Comparison of ENCODE assay signal across 8 cellular contexts in genomic region chr9:87713278-87713989, GRCh38. TPM values are rescaled to one million over a fixed set of nuclear protein-coding genes. Genes with fewer than 3 reads are reported as not detected.
DNase-seq lines count a peak whose midpoint lies in the region; ATAC-seq and TF ChIP-seq lines count a peak whose summit lies in the region.

No MANE protein-coding gene starts in this region.

- peaks cover 25% of the 10 kb centered on the region for H3K4me1 ChIP-seq in body of pancreas
- peaks cover 8 to 13% (median 10%) of the 10 kb centered on the region in 3 donors for H3K4me1 ChIP-seq in skeletal muscle tissue (ENCODE audit: control insufficient read depth in 3 of 3, insufficient read depth in 3 of 3, low read length in 3 of 3)

- TF ChIP-seq POLR2A in body of pancreas (IDR thresholded peaks at IDR 0.05), result no peak

- WGBS in body of pancreas, 2 donors, result 53 to 58% methylated on average over 11 of the region's 11 CpGs

- H3K4me3 ChIP-seq in body of pancreas, result no peak overlapping the region
- H3K4me3 ChIP-seq in skeletal muscle tissue (ENCODE audit: low read length in 3 of 3), result peak overlapping the region; percentile 18 to 59 (median 41)

- H3K4me1 Mint-ChIP-seq in CD14-positive monocyte, result peaks cover 52% of the 10 kb centered on the region

- TF ChIP-seq CTCF in CD14-positive monocyte (IDR thresholded peaks at IDR 0.05), result no peak
- TF ChIP-seq CTCF in body of pancreas (IDR thresholded peaks at IDR 0.05), result no peak

- peaks cover 0 to 2% (median 0%) of the 10 kb centered on the region in 7 donors for H3K9me3 Mint-ChIP-seq in CD14-positive monocyte

- no peaks in the 10 kb centered on the region for H3K27me3 ChIP-seq in body of pancreas
- H3K27me3 ChIP-seq in skeletal muscle tissue (ENCODE audit: control insufficient read depth in 3 of 3, insufficient read depth in 3 of 3, low read length in 3 of 3), result no peaks in the 10 kb centered on the region

- ATAC-seq in body of pancreas, result peak; percentile 42
- ATAC-seq in GM21360 (IDR thresholded peaks at IDR 0.05; ENCODE audit: unreplicated experiment), result no peak
- ATAC-seq in HG02642 (IDR thresholded peaks at IDR 0.05; ENCODE audit: poor library complexity, unreplicated experiment), result no peak

- H3K36me3 Mint-ChIP-seq in CD14-positive monocyte, result peaks cover 13 to 14% of the 10 kb centered on the region in 2 donors

- H3K9ac ChIP-seq in skeletal muscle tissue (ENCODE audit: low read depth in 1 of 3, low read length in 3 of 3), result peak overlapping the region in 1 of 3 donors; percentile 12

- peaks cover 4 to 7% (median 5%) of the 10 kb centered on the region in 3 donors for H3K27me3 Mint-ChIP-seq in CD14-positive monocyte (ENCODE audit: low read depth in 3 of 3)

- H3K27ac ChIP-seq in body of pancreas (peak overlapping the region in 3 of 4 donors; percentile 0 to 77 (median 27)), skeletal muscle tissue (ENCODE audit: low read depth, low read length) (peak overlapping the region; percentile 73)

- H3K36me3 ChIP-seq in body of pancreas (replicated peaks in 1 of 2; ENCODE audit: insufficient read depth in 1 of 2, low read depth in 2 of 2) (no peaks in the 10 kb centered on the region), skeletal muscle tissue (ENCODE audit: control insufficient read depth in 3 of 3, insufficient read depth in 3 of 3, low read length in 3 of 3) (no peaks in the 10 kb centered on the region)

- H3K27ac Mint-ChIP-seq in CD14-positive monocyte, result peak overlapping the region; percentile 80 to 94 (median 90)

- DNase-seq in CD14-positive monocyte (ENCODE audit: low spot score) (peak; percentile 100), OCI-M1 (lab: John Stamatoyannopoulos, UW) (peak; percentile 92), body of pancreas (peak; percentile 51 to 87 (median 62)), inferior parietal cortex (ENCODE audit: extremely low spot score) (peak; percentile 65), NCI-H2196 (lab: John Stamatoyannopoulos, UW; ENCODE audit: unreplicated experiment) (no peak)

- intact Hi-C loops in CD14-positive monocyte (cut with micrococcal nuclease), result loop anchor here (5.0 to 10.0 kb wide), 5 partner anchors 79 to 306 kb away; partner anchors contain the start of gene DAPK1 (in 1 of the 2)
- intact Hi-C loops in body of pancreas (cut with DNase I), result no loop called here

- H3K9me3 ChIP-seq in body of pancreas, result no peaks in the 10 kb centered on the region
- H3K9me3 ChIP-seq in skeletal muscle tissue (ENCODE audit: control insufficient read depth in 3 of 3, low read length in 3 of 3), result no peaks in the 10 kb centered on the region

- H3K4me3 Mint-ChIP-seq in CD14-positive monocyte, result peak overlapping the region in 1 of 2 donors; percentile 78

RNA-seq across cellular contexts. Expression of gene CTSL, which starts 12.5 kb away (rescaled TPM):
- 10 to 100 TPM; 22.0 to 28.3 TPM for polyA plus RNA-seq in CD14-positive monocyte
- total RNA-seq in body of pancreas (10 to 100 TPM; 45.8 to 60.2 TPM), skeletal muscle tissue (45.9 TPM)

Comparison
In these comparisons a context has a peak if more than half of its experiments do, and no peak if none do; other contexts are left out.
1. H3K4me3 ChIP-seq: peak in skeletal muscle tissue (3 of 3); none in body of pancreas (0 of 2).